8 cellular contexts compared by ENCODE assay signal in the genomic region with DNA sequence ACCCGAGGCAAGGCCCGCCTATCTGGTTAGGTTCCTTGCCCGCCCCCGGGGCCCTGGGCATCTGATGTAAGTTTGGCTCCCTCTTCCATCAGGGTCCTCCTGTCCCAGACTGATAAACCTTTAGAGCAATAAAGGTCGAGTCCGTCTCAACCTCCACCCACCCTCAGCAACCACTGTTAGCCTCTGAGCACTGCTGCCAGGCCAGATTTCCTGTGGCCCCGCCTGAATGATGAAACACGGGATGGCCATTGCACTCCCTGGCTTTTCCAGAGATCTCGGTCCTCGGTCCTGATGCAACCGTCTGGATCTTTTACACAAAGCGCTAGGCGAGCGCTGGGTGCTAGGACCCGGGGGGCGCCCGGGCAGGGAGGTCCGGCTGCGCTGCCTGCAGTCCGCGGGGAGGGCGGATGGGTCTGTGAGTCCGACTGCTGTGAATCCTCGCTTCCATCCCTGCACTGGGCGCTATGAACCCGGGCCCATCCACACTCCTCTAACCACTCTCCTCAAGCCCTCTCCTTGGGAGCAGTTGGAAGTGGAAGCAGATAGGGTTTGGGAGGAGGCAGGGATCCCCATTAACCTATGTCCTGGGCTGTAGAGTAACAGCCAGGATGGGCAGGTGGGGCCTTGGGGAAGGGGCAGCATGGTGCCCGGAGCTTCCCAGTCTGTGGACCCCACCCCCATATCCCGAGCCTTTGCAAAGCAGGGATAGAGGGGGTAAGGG. TPM values are rescaled to one million over a fixed set of nuclear protein-coding genes. Genes with fewer than 3 reads are reported as not detected.
DNase-seq lines count a peak whose midpoint lies in the region; ATAC-seq and TF ChIP-seq lines count a peak whose summit lies in the region.

No MANE protein-coding gene starts in this region.

- peaks cover 33% of the 10 kb centered on the region for H4K20me1 ChIP-seq in Loucy (ENCODE audit: insufficient read depth, low read length, poor library complexity, severe bottlenecking)
- peaks cover 23% of the 10 kb centered on the region for H4K20me1 ChIP-seq in SK-N-SH (ENCODE audit: insufficient read depth)

- H3K36me3 ChIP-seq in Loucy (ENCODE audit: insufficient read depth, low read length) (peaks cover 23% of the 10 kb centered on the region), SK-N-SH (replicated peaks in 1 of 2; ENCODE audit: control insufficient read depth in 1 of 2, insufficient read depth in 2 of 2, low read length in 1 of 2) (peaks cover 10 to 14% of the 10 kb centered on the region in 2 experiments), gastrocnemius medialis (peaks cover 5 to 22% of the 10 kb centered on the region in 2 donors)

- DNase-seq in DMS53 (lab: John Stamatoyannopoulos, UW) (peak; percentile 90), SK-N-SH (peak; percentile 89), cerebellar nuclear complex (lab: John Stamatoyannopoulos, UW) (peak; percentile 75 to 87), inferior parietal cortex (ENCODE audit: extremely low spot score) (peak; percentile 87), gastrocnemius medialis (peak; percentile 94 to 98)

- no peaks in the 10 kb centered on the region for H3K9me2 ChIP-seq in Loucy (replicated peaks; ENCODE audit: low read depth, low read length)
- H3K9me2 ChIP-seq in SK-N-SH = no peaks in the 10 kb centered on the region

- peak; percentile 36 to 73; a peak in 3 of 4 replicates for TF ChIP-seq EP300 in SK-N-SH (IDR thresholded peaks at IDR 0.05; ENCODE audit: borderline replicate concordance in 1 of 2, low read depth in 1 of 2, low read length in 1 of 2)

- H3K4me3 ChIP-seq in Loucy (ENCODE audit: low read length, poor library complexity, severe bottlenecking) = peak overlapping the region; percentile 77
- peak overlapping the region; percentile 63 to 82 for H3K4me3 ChIP-seq in SK-N-SH (ENCODE audit: low read depth in 2 of 2, low read length in 1 of 2)
- peak overlapping the region; percentile 82 to 98 (median 88) for H3K4me3 ChIP-seq in gastrocnemius medialis

- POLR2A ChIA-PET in SK-N-SH (lab: Yijun Ruan, JAX) = interaction anchor here (0.6 to 8.5 kb wide), 35 partner anchors 8 to 392 kb away, joined by 3 to 234 read pairs (median 4); a partner anchor contains a TSS

- 0 out of 2 replicates have a peak, but pooled peaks have one; percentile 30 for TF ChIP-seq RAD21 in SK-N-SH (IDR thresholded peaks at IDR 0.05; ENCODE audit: low read length)

- H3K79me2 ChIP-seq in Loucy (ENCODE audit: insufficient read depth, low read length) (peaks cover 59% of the 10 kb centered on the region), SK-N-SH (ENCODE audit: insufficient read depth) (peaks cover 6% of the 10 kb centered on the region; the same call in 1 of the 2 replicates)

- H3K9ac ChIP-seq in Loucy (ENCODE audit: low read depth, low read length, poor library complexity, severe bottlenecking) (peak overlapping the region; percentile 94), SK-N-SH (peak overlapping the region; percentile 72)

- peak overlapping the region; percentile 78 to 100 for H3K27ac ChIP-seq in SK-N-SH (ENCODE audit: low read depth in 2 of 2, low read length in 1 of 2)
- peak overlapping the region; percentile 97 to 100 (median 99) for H3K27ac ChIP-seq in gastrocnemius medialis

- H3K4me2 ChIP-seq in Loucy (ENCODE audit: low read depth, low read length, poor library complexity, severe bottlenecking) = peak overlapping the region; percentile 84
- H3K4me2 ChIP-seq in SK-N-SH = peak overlapping the region; percentile 94

- in situ Hi-C loops in gastrocnemius medialis (cut with MboI; ENCODE audit: low sequenced_read_pairs in 4 of 4) = loop anchor here in 1 of 4 donors (10.0 kb wide), 1 partner anchor 48 kb away; no protein-coding TSS in a partner anchor

- peak; percentile 78 to 85 for TF ChIP-seq POLR2A in gastrocnemius medialis (IDR thresholded peaks at IDR 0.05)

- H3F3A ChIP-seq in Loucy (ENCODE audit: low read depth) (no peaks in the 10 kb centered on the region), SK-N-SH (replicated peaks; ENCODE audit: insufficient read depth) (peaks cover 15% of the 10 kb centered on the region)

- 16% methylated on average over 8 of the region's 28 CpGs for WGBS in SK-N-SH (ENCODE audit: low lambda C conversion rate)

- H3K27me3 ChIP-seq in Loucy (ENCODE audit: insufficient read depth, low read length, poor library complexity, severe bottlenecking) (peaks cover 18% of the 10 kb centered on the region), SK-N-SH (ENCODE audit: insufficient read depth) (no peaks in the 10 kb centered on the region), gastrocnemius medialis (no peaks in the 10 kb centered on the region)

- H3K9me3 ChIP-seq in Loucy (ENCODE audit: insufficient read depth, low read depth, low read length) (no peaks in the 10 kb centered on the region), SK-N-SH (no peaks in the 10 kb centered on the region), gastrocnemius medialis (no peaks in the 10 kb centered on the region)

- H2AFZ ChIP-seq in Loucy (ENCODE audit: low read length) (no peak overlapping the region; the same call in 1 of the 2 replicates), SK-N-SH (ENCODE audit: low read depth) (peak overlapping the region; percentile 78)

- TF ChIP-seq CTCF in Loucy (conservative IDR thresholded peaks at IDR 0.05; ENCODE audit: low read length) = no peak
- TF ChIP-seq CTCF in SK-N-SH (IDR thresholded peaks at IDR 0.05) = no peak
- peak in 1 of 5 experiments; percentile 17 for TF ChIP-seq CTCF in gastrocnemius medialis (IDR thresholded peaks at IDR 0.05 in 4 of 5, conservative IDR thresholded peaks at IDR 0.05 in 1 of 5)

- H3K4me1 ChIP-seq in Loucy (ENCODE audit: insufficient read depth, low read length, poor library complexity, severe bottlenecking) (peaks cover 50% of the 10 kb centered on the region), SK-N-SH (ENCODE audit: control insufficient read depth in 1 of 2, insufficient read depth in 2 of 2, low read depth in 1 of 2, low read length in 1 of 2) (peaks cover 20 to 36% of the 10 kb centered on the region in 2 experiments; a peak in 3 of 4 replicates), gastrocnemius medialis (peaks cover 4 to 7% of the 10 kb centered on the region in 2 donors)

- ATAC-seq in GM19468 (IDR thresholded peaks at IDR 0.05; ENCODE audit: extremely low read depth, unreplicated experiment) = peak; percentile 15
- ATAC-seq in gastrocnemius medialis = peak; percentile 30 to 63
- ATAC-seq in HG03521 (IDR thresholded peaks at IDR 0.05; ENCODE audit: unreplicated experiment) = no peak

- CTCF ChIA-PET in SK-N-SH (lab: Yijun Ruan, JAX) = interaction anchor here (0.6 to 10.4 kb wide), 12 partner anchors 11 to 224 kb away, joined by 3 to 198 read pairs (median 8); no protein-coding TSS in a partner anchor

- intact Hi-C loops in gastrocnemius medialis (cut with DNase I; ENCODE audit: low total_unique reads) = loop anchor here (1.0 to 2.0 kb wide), 5 partner anchors 24 to 62 kb away; a partner anchor contains a TSS

TF ChIP-seq in SK-N-SH, 30 proteins besides CTCF, POLR2A, EP300 and RAD21 (continues in another document):
- TF ChIP-seq, protein P1, sequence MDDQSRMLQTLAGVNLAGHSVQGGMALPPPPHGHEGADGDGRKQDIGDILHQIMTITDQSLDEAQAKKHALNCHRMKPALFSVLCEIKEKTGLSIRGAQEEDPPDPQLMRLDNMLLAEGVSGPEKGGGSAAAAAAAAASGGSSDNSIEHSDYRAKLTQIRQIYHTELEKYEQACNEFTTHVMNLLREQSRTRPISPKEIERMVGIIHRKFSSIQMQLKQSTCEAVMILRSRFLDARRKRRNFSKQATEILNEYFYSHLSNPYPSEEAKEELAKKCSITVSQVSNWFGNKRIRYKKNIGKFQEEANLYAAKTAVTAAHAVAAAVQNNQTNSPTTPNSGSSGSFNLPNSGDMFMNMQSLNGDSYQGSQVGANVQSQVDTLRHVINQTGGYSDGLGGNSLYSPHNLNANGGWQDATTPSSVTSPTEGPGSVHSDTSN (IDR thresholded peaks at IDR 0.05) = 0 out of 2 replicates have a peak, but pooled peaks have one; percentile 20
- peak; percentile 31; the same call in 1 of the 2 replicates for TF ChIP-seq SMC3 (IDR thresholded peaks at IDR 0.05; ENCODE audit: low read depth, low read length)
- TF ChIP-seq TAF1 (IDR thresholded peaks at IDR 0.05; ENCODE audit: borderline replicate concordance, low read depth, low read length) = peak; percentile 63
- peak; percentile 74 for TF ChIP-seq CHD2 (IDR thresholded peaks at IDR 0.05; ENCODE audit: low read length, partially characterized antibody)
- TF ChIP-seq, protein P2, sequence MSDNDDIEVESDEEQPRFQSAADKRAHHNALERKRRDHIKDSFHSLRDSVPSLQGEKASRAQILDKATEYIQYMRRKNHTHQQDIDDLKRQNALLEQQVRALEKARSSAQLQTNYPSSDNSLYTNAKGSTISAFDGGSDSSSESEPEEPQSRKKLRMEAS (IDR thresholded peaks at IDR 0.05; ENCODE audit: low read depth) = peak; percentile 46; the same call in 1 of the 2 replicates
- TF ChIP-seq NFIC (IDR thresholded peaks at IDR 0.05; ENCODE audit: borderline replicate concordance) = peak; percentile 41; the same call in 1 of the 2 replicates
- peak; percentile 65; the same call in 1 of the 2 replicates for TF ChIP-seq RFX5 (IDR thresholded peaks at IDR 0.05; ENCODE audit: low read length)
- TF ChIP-seq FOXM1 (IDR thresholded peaks at IDR 0.05; ENCODE audit: low read depth) = no peak
- peak; percentile 67; the same call in 1 of the 2 replicates for TF ChIP-seq RCOR1 (IDR thresholded peaks at IDR 0.05; ENCODE audit: low read length)
- TF ChIP-seq FOXJ3 (CRISPR knock-in tag; IDR thresholded peaks at IDR 0.05) = peak; percentile 84
- TF ChIP-seq GATA2 (CRISPR knock-in tag; IDR thresholded peaks at IDR 0.05) = no peak

RNA-seq across cellular contexts. Expression of a gene that starts 0.9 kb away (rescaled TPM):
- 24.9 and 30.4 TPM in 2 replicates for polyA plus RNA-seq in SK-N-SH (2012; rRNA removed)
- 19.5 and 19.9 TPM in 2 replicates for polyA plus RNA-seq in SK-N-SH (2012; cell fraction: cytosol; rRNA removed)
- polyA plus RNA-seq in SK-N-SH (2012; cell fraction: nucleus; rRNA removed) = 41.8 and 55.3 TPM in 2 replicates
- total RNA-seq in gastrocnemius medialis = 100 to 1,000 TPM; 296 to 667 (median 319) TPM

RNA-seq across cellular contexts. Expression of a gene that starts 56.8 kb away (rescaled TPM):
- 15.0 and 19.5 TPM in 2 replicates for polyA plus RNA-seq in SK-N-SH (2012; rRNA removed)
- 21.7 and 23.6 TPM in 2 replicates for polyA plus RNA-seq in SK-N-SH (2012; cell fraction: cytosol; rRNA removed)
- polyA plus RNA-seq in SK-N-SH (2012; cell fraction: nucleus; rRNA removed) = 9.3 and 14.7 TPM in 2 replicates
- total RNA-seq in gastrocnemius medialis = 10 to 100 TPM; 26.1 to 31.1 (median 29.6) TPM

RNA-seq across cellular contexts. Expression of a gene that starts 57.0 kb away (rescaled TPM):
- 45.2 and 65.7 TPM in 2 replicates for polyA plus RNA-seq in SK-N-SH (2012; rRNA removed)
- 81.1 and 87.8 TPM in 2 replicates for polyA plus RNA-seq in SK-N-SH (2012; cell fraction: cytosol; rRNA removed)
- 15.3 and 24.1 TPM in 2 replicates for polyA plus RNA-seq in SK-N-SH (2012; cell fraction: nucleus; rRNA removed)
- total RNA-seq in gastrocnemius medialis = 100 to 1,000 TPM in 2 of 4 donors, 10 to 100 TPM in 2; 70.9 to 168 (median 105) TPM
